20 cellular contexts compared by ENCODE assay signal in genomic region chr17:47872019-47872650, GRCh38. TPM values are rescaled to one million over a fixed set of nuclear protein-coding genes. Genes with fewer than 3 reads are reported as not detected.
DNase-seq lines count a peak whose midpoint lies in the region; ATAC-seq and TF ChIP-seq lines count a peak whose summit lies in the region.
"Had no signal": no experiment of that assay in that cellular context is flagged by ENCODE, and none has a peak within 500 bp of the region (broad histone marks: within the 10 kb centered on the region; RNA-seq: fewer than 3 reads in every experiment).

No MANE protein-coding gene starts in this region.

- no peaks in the 10 kb centered on the region for H3K79me2 ChIP-seq in mammary epithelial cell (ENCODE audit: insufficient read depth, low read length)

- H4K20me1 ChIP-seq in mammary epithelial cell (ENCODE audit: insufficient read depth, low read length) = no peaks in the 10 kb centered on the region

- DNase-seq in NCI-H748 (lab: John Stamatoyannopoulos, UW; ENCODE audit: unreplicated experiment) (peak; percentile 19), NCI-H748 treated with DMSO at 0.1 percent for 48 hours (lab: John Stamatoyannopoulos, UW) (no peak), mammary epithelial cell (peak; percentile 42), iPS-NIHi11 (ENCODE audit: low spot score) (peak; percentile 53), activated gamma-delta T cell (lab: John Stamatoyannopoulos, UW) (no peak)
- DNase-seq in stimulated activated effector memory CD8-positive, alpha-beta T cell treated with anti-CD3 and anti-CD28 coated beads, Interleukin-12 subunit alpha, Interleukin-12 subunit beta, amount 100 ng/mL, for 72 hours (ENCODE audit: low spot score in 2 of 2) = no peak
- DNase-seq: 8988T; activated CD4-positive, alpha-beta memory T cell treated with anti-CD3 and anti-CD28 coated beads, Interleukin-2, amount 10 ng/mL, durations not matched to agents 7 days and 5 days; CD4-positive, alpha-beta memory T cell; foreskin fibroblast; GDM1; naive B cell; NCI-H187 treated with DMSO at 0.1 percent for 48 hours; SIG-M5; T-helper 9 cell had no signal

- H3K4me3 ChIP-seq in mammary epithelial cell (replicated peaks in 1 of 3; ENCODE audit: insufficient read depth in 1 of 3, low read depth in 2 of 3, low read length in 3 of 3) = no peak overlapping the region
- H3K4me3 ChIP-seq: right atrium auricular region had no signal

- H3K27me3 Mint-ChIP-seq in stimulated activated memory B cell treated with anti-CD40 and anti-IgM and Interleukin-4, amounts not matched to agents 10 μg/mL and 1 μg/mL and 100 μg/mL, for 72 hours = peaks cover 73% of the 10 kb centered on the region

- H3K4me3 Mint-ChIP-seq in stimulated activated memory B cell treated with anti-CD40 and anti-IgM and Interleukin-4, amounts not matched to agents 10 μg/mL and 1 μg/mL and 100 μg/mL, for 72 hours = peak overlapping the region; percentile 27
- no peak overlapping the region for H3K4me3 Mint-ChIP-seq in stimulated activated effector memory CD8-positive, alpha-beta T cell treated with anti-CD3 and anti-CD28 coated beads, Interleukin-12 subunit alpha, Interleukin-12 subunit beta, amount 100 ng/mL, for 72 hours
- H3K4me3 Mint-ChIP-seq: activated CD4-positive, alpha-beta memory T cell treated with anti-CD3 and anti-CD28 coated beads, Interleukin-2, amount 10 ng/mL, durations not matched to agents 7 days and 5 days; CD4-positive, alpha-beta memory T cell had no signal

- CTCF ChIA-PET in mammary epithelial cell (lab: Charles Lee; ENCODE audit: low non-redundant PET) = no interaction called here

- no peak for TF ChIP-seq CTCF in mammary epithelial cell (conservative IDR thresholded peaks at IDR 0.05 in 1 of 2, IDR thresholded peaks at IDR 0.05 in 1 of 2; ENCODE audit: extremely low read depth in 1 of 2, insufficient read depth in 1 of 2, low read depth in 1 of 2, low read length in 2 of 2)

- ATAC-seq in stimulated activated memory B cell treated with anti-CD40 and anti-IgM and Interleukin-4, amounts not matched to agents 10 μg/mL and 1 μg/mL and 100 μg/mL, for 72 hours = no peak
- no peak for ATAC-seq in HG03469 (IDR thresholded peaks at IDR 0.05; ENCODE audit: unreplicated experiment)
- no peak for ATAC-seq in stimulated activated effector memory CD8-positive, alpha-beta T cell treated with anti-CD3 and anti-CD28 coated beads, Interleukin-12 subunit alpha, Interleukin-12 subunit beta, amount 100 ng/mL, for 72 hours

- in situ Hi-C loops in mammary epithelial cell (cut with MboI; ENCODE audit: low sequenced_read_pairs in 2 of 2) = no loop called here

- no peaks in the 10 kb centered on the region for H3K9me3 Mint-ChIP-seq in stimulated activated memory B cell treated with anti-CD40 and anti-IgM and Interleukin-4, amounts not matched to agents 10 μg/mL and 1 μg/mL and 100 μg/mL, for 72 hours
- H3K9me3 Mint-ChIP-seq in stimulated activated effector memory CD8-positive, alpha-beta T cell treated with anti-CD3 and anti-CD28 coated beads, Interleukin-12 subunit alpha, Interleukin-12 subunit beta, amount 100 ng/mL, for 72 hours = no peaks in the 10 kb centered on the region
- H3K9me3 Mint-ChIP-seq: activated CD4-positive, alpha-beta memory T cell treated with anti-CD3 and anti-CD28 coated beads, Interleukin-2, amount 10 ng/mL, durations not matched to agents 7 days and 5 days; activated T-helper 2 cell treated with anti-CD3 and anti-CD28 coated beads, Interferon-gamma antibody, Interleukin-2, Interleukin-4, amounts not matched to agents 10 μg/mL and 5 μg/mL and 100 μg/mL, durations not matched to agents 14 hours and 24 hours and 36 hours; naive B cell had no signal

- no peaks in the 10 kb centered on the region for H3K36me3 ChIP-seq in mammary epithelial cell (ENCODE audit: insufficient read depth, low read length)
- H3K36me3 ChIP-seq: right atrium auricular region had no signal

- WGBS in mammary epithelial cell (ENCODE audit: low coverage, missing lambda C conversion rate) = 5% methylated on average over 13 of the region's 29 CpGs

- peak overlapping the region; percentile 80 for H2AFZ ChIP-seq in mammary epithelial cell (ENCODE audit: low read depth, low read length)

- H3K4me2 ChIP-seq in mammary epithelial cell (ENCODE audit: insufficient read depth, low read depth, low read length) = peak overlapping the region; percentile 71
- H3K4me2 ChIP-seq: KMS-11 had no signal

- intact Hi-C loops in mammary epithelial cell (cut with micrococcal nuclease) = no loop called here

- dilution Hi-C loops in mammary epithelial cell (cut with HindIII; ENCODE audit: low sequenced_read_pairs) = loop anchor here (5.0 kb wide), 1 partner anchor 45 kb away; no protein-coding TSS in a partner anchor

- peaks cover 17% of the 10 kb centered on the region for H3K4me1 ChIP-seq in mammary epithelial cell (ENCODE audit: insufficient read depth, low read length)
- H3K4me1 ChIP-seq: right atrium auricular region had no signal

- no peak overlapping the region for H3K27ac Mint-ChIP-seq in stimulated activated memory B cell treated with anti-CD40 and anti-IgM and Interleukin-4, amounts not matched to agents 10 μg/mL and 1 μg/mL and 100 μg/mL, for 72 hours
- no peak overlapping the region for H3K27ac Mint-ChIP-seq in stimulated activated effector memory CD8-positive, alpha-beta T cell treated with anti-CD3 and anti-CD28 coated beads, Interleukin-12 subunit alpha, Interleukin-12 subunit beta, amount 100 ng/mL, for 72 hours
- H3K27ac Mint-ChIP-seq: activated CD4-positive, alpha-beta memory T cell treated with anti-CD3 and anti-CD28 coated beads, Interleukin-2, amount 10 ng/mL, durations not matched to agents 7 days and 5 days; activated T-helper 2 cell treated with anti-CD3 and anti-CD28 coated beads, Interferon-gamma antibody, Interleukin-2, Interleukin-4, amounts not matched to agents 10 μg/mL and 5 μg/mL and 100 μg/mL, durations not matched to agents 14 hours and 24 hours and 36 hours; CD4-positive, alpha-beta memory T cell had no signal

- no TSS peak for BruUV-seq in mammary epithelial cell (replicated peaks; lab: Mats Ljungman, UMichigan)

- no peak overlapping the region for H3K27ac ChIP-seq in mammary epithelial cell (ENCODE audit: insufficient read depth, low read depth, low read length)
- H3K27ac ChIP-seq: KMS-11, right atrium auricular region had no signal

- H3K27me3 ChIP-seq in mammary epithelial cell (ENCODE audit: insufficient read depth, low read length) = no peaks in the 10 kb centered on the region

- peaks cover 23% of the 10 kb centered on the region for H3K4me1 Mint-ChIP-seq in stimulated activated memory B cell treated with anti-CD40 and anti-IgM and Interleukin-4, amounts not matched to agents 10 μg/mL and 1 μg/mL and 100 μg/mL, for 72 hours
- no peaks in the 10 kb centered on the region for H3K4me1 Mint-ChIP-seq in stimulated activated effector memory CD8-positive, alpha-beta T cell treated with anti-CD3 and anti-CD28 coated beads, Interleukin-12 subunit alpha, Interleukin-12 subunit beta, amount 100 ng/mL, for 72 hours
- H3K4me1 Mint-ChIP-seq: activated CD4-positive, alpha-beta memory T cell treated with anti-CD3 and anti-CD28 coated beads, Interleukin-2, amount 10 ng/mL, durations not matched to agents 7 days and 5 days; CD4-positive, alpha-beta memory T cell had no signal

- H3K9me3 ChIP-seq in mammary epithelial cell (replicated peaks; ENCODE audit: insufficient read depth, low read length) = no peaks in the 10 kb centered on the region
- H3K9me3 ChIP-seq: right atrium auricular region had no signal

- no peaks in the 10 kb centered on the region for H3K36me3 Mint-ChIP-seq in stimulated activated memory B cell treated with anti-CD40 and anti-IgM and Interleukin-4, amounts not matched to agents 10 μg/mL and 1 μg/mL and 100 μg/mL, for 72 hours
- no peaks in the 10 kb centered on the region for H3K36me3 Mint-ChIP-seq in stimulated activated effector memory CD8-positive, alpha-beta T cell treated with anti-CD3 and anti-CD28 coated beads, Interleukin-12 subunit alpha, Interleukin-12 subunit beta, amount 100 ng/mL, for 72 hours
- H3K36me3 Mint-ChIP-seq: CD4-positive, alpha-beta memory T cell had no signal

- H3K9ac ChIP-seq in mammary epithelial cell (ENCODE audit: insufficient read depth, low read length) = no peak overlapping the region
- H3K9ac ChIP-seq: KMS-11 had no signal

RNA-seq across cellular contexts. Expression of gene SP6, which starts 21.2 kb away (rescaled TPM):
- 10 to 100 TPM in 1 of 2 donors, 1 to 10 TPM in 1; 4.2 to 15.1 TPM for total RNA-seq in mammary epithelial cell
- 4.6 TPM for polyA plus RNA-seq in mammary epithelial cell
- 7.7 TPM for polyA minus RNA-seq in mammary epithelial cell
- total RNA-seq: CD4-positive, alpha-beta memory T cell had no signal
- polyA plus RNA-seq: CD4-positive, alpha-beta memory T cell had no signal

RNA-seq across cellular contexts. Expression of gene SP2, which starts 23.9 kb away (rescaled TPM):
- 10 to 100 TPM in 1 of 2 donors, 1 to 10 TPM in 1; 1.5 to 14.9 TPM for total RNA-seq in mammary epithelial cell
- 3.9 TPM for polyA plus RNA-seq in mammary epithelial cell
- polyA minus RNA-seq in mammary epithelial cell = 2.3 TPM

RNA-seq across cellular contexts. Expression of gene SCRN2, which starts 31.1 kb away (rescaled TPM):
- total RNA-seq in mammary epithelial cell = 10 to 100 TPM; 29.0 to 36.3 TPM
- 25.2 TPM for polyA plus RNA-seq in mammary epithelial cell
- 22.3 TPM for polyA minus RNA-seq in mammary epithelial cell

RNA-seq across cellular contexts. Expression of gene LRRC46, which starts 40.7 kb away (rescaled TPM):
- under 1 TPM in 1 of 2 donors, not detected in 1; 0.54 TPM for total RNA-seq in mammary epithelial cell
- polyA plus RNA-seq in mammary epithelial cell = 0.28 TPM
- polyA minus RNA-seq in mammary epithelial cell = not detected
- polyA plus RNA-seq: CD4-positive, alpha-beta memory T cell had no signal

RNA-seq across cellular contexts. Expression of gene MRPL10, which starts 40.8 kb away (rescaled TPM):
- total RNA-seq in mammary epithelial cell = 10 to 100 TPM; 18.2 to 39.4 TPM
- polyA plus RNA-seq in mammary epithelial cell = 53.5 TPM
- 34.4 TPM for polyA minus RNA-seq in mammary epithelial cell

Comparison
In these comparisons a context has a peak if more than half of its experiments do, and no peak if none do; other contexts are left out.
1. DNase-seq: peak in NCI-H748 (single experiment), mammary epithelial cell (single experiment) and iPS-NIHi11 (single experiment); none in NCI-H748 treated with DMSO at 0.1 percent for 48 hours (single experiment), activated gamma-delta T cell (single experiment) and stimulated activated effector memory CD8-positive, alpha-beta T cell treated with anti-CD3 and anti-CD28 coated beads, Interleukin-12 subunit alpha, Interleukin-12 subunit beta, amount 100 ng/mL, for 72 hours (0 of 2).